14 cellular contexts compared by ENCODE assay signal in the genomic region with DNA sequence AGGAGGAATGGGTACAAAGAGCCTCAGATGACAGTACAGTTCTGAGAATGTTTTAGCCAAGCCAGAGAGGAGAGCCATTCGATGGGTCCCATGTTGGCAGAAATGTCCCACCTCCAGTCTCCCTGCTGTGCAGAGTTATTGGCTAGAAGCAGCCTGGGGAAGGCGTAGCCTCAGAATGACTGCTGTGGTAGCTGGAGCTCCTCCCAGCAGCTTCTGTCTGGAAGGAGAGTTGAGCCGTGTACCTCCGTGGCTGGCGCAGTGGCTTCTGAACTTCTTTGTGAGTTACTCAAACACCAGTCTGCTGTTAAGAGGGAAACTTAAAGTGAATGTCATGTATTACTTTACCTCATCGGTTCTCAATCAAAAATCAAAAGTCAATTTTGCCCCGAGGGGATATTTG.
"Had no signal": no experiment of that assay in that cellular context is flagged by ENCODE, and none has a peak within 500 bp of the region (broad histone marks: within the 10 kb centered on the region; RNA-seq: fewer than 3 reads in every experiment).

No MANE protein-coding gene starts in this region.

- H3K4me1 ChIP-seq: ascending aorta, heart left ventricle, left ventricle myocardium inferior, parathyroid adenoma, testis had no signal

- H3K27me3 Mint-ChIP-seq: stimulated activated naive CD8-positive, alpha-beta T cell treated with anti-CD3 and anti-CD28 coated beads, Interleukin-15, amount 100 ng/mL, for 72 hours had no signal

- H3K9ac ChIP-seq: parathyroid adenoma had no signal

- H2AFZ ChIP-seq: parathyroid adenoma had no signal

- H3K27ac Mint-ChIP-seq: activated CD4-positive, alpha-beta memory T cell treated with anti-CD3 and anti-CD28 coated beads for 36 hours; activated T-cell treated with anti-CD3 and anti-CD28 coated beads, Interleukin-2, amount 50 U/mL, for 72 hours; stimulated activated naive CD8-positive, alpha-beta T cell treated with anti-CD3 and anti-CD28 coated beads, Interleukin-15, amount 100 ng/mL, for 72 hours had no signal

- H3K9me3 Mint-ChIP-seq: activated CD4-positive, alpha-beta memory T cell treated with anti-CD3 and anti-CD28 coated beads for 36 hours; stimulated activated naive CD8-positive, alpha-beta T cell treated with anti-CD3 and anti-CD28 coated beads, Interleukin-15, amount 100 ng/mL, for 72 hours had no signal

- H3K36me3 ChIP-seq: ascending aorta, heart left ventricle, left ventricle myocardium inferior had no signal

- H3K4me1 Mint-ChIP-seq: stimulated activated naive CD8-positive, alpha-beta T cell treated with anti-CD3 and anti-CD28 coated beads, Interleukin-15, amount 100 ng/mL, for 72 hours had no signal

- H3K27ac ChIP-seq: ascending aorta, heart left ventricle, left ventricle myocardium inferior, parathyroid adenoma, testis had no signal

- H3K4me3 ChIP-seq: ascending aorta, heart left ventricle, left ventricle myocardium inferior, testis had no signal

- H3K9me3 ChIP-seq: ascending aorta, heart left ventricle, left ventricle myocardium inferior, testis had no signal

- H3K4me3 Mint-ChIP-seq: activated CD4-positive, alpha-beta memory T cell treated with anti-CD3 and anti-CD28 coated beads for 36 hours; activated T-cell treated with anti-CD3 and anti-CD28 coated beads, Interleukin-2, amount 50 U/mL, for 72 hours; stimulated activated naive CD8-positive, alpha-beta T cell treated with anti-CD3 and anti-CD28 coated beads, Interleukin-15, amount 100 ng/mL, for 72 hours had no signal

- DNase-seq: activated CD4-positive, alpha-beta memory T cell treated with anti-CD3 and anti-CD28 coated beads for 36 hours; activated CD4-positive, alpha-beta T cell treated with anti-CD3 and anti-CD28 coated beads for 1 hour; activated T-cell treated with anti-CD3 and anti-CD28 coated beads, Interleukin-2, amount 50 U/mL, for 72 hours; heart left ventricle; kidney; left ventricle myocardium inferior; retina; stimulated activated CD4-positive, alpha-beta T cell treated with anti-CD3 and anti-CD28 coated beads, Interleukin-15, amount 100 ng/mL, for 24 hours; stimulated activated CD4-positive, alpha-beta T cell treated with anti-CD3 and anti-CD28 coated beads, Interleukin-4, amount 100 ng/mL, for 24 hours; stimulated activated naive CD8-positive, alpha-beta T cell treated with anti-CD3 and anti-CD28 coated beads, Interleukin-15, amount 100 ng/mL, for 72 hours; T-helper 2 cell; testis had no signal

- H3K27me3 ChIP-seq: ascending aorta, testis had no signal

- H3K36me3 Mint-ChIP-seq: activated CD4-positive, alpha-beta memory T cell treated with anti-CD3 and anti-CD28 coated beads for 36 hours had no signal
